In the genomic region with DNA sequence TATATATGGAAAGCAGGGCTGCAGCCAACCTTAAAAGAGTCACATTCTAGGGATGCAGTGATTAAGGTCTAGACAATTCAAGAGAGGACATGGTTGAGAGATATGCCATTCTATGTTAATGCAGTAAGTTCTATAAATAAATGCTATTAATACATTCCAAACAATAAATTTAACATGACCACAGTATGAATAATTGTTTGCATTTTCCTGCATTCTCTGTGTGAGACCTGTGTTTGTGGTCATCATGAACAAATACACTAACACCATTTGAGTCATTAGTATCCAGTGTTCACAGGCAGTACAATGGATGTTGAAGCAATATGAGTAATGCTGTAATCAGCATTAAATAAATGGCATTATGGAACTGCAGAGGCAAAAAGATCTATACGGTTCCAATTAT, we compare ENCODE assay signal across 1 cellular context.
A peak's percentile ranks its signal among the peaks of the same experiment; 100 is the strongest.
TF ChIP-seq lines count a peak whose summit lies in the region.

No MANE protein-coding gene starts in this region.

TF ChIP-seq in endothelial cell of umbilical vein, 7 proteins besides CTCF, POLR2A, EP300 and RAD21:
- TF ChIP-seq GATA2 (IDR thresholded peaks at IDR 0.05; ENCODE audit: insufficient read depth, insufficient read length, low read depth, low read length) (peak; percentile 13), POLR2AphosphoS5 (IDR thresholded peaks at IDR 0.05; ENCODE audit: insufficient read depth, low read depth, low read length) (no peak), MYC (IDR thresholded peaks at IDR 0.05; ENCODE audit: low read depth, low read length) (no peak), EZH2 (IDR thresholded peaks at IDR 0.05; ENCODE audit: borderline replicate concordance, low read depth, low read length, severe bottlenecking) (no peak), MAX (IDR thresholded peaks at IDR 0.05; ENCODE audit: insufficient read depth, insufficient read length) (no peak), JUN (IDR thresholded peaks at IDR 0.05; ENCODE audit: borderline replicate concordance, insufficient read depth, insufficient read length, low read depth) (no peak), FOS (IDR thresholded peaks at IDR 0.05; ENCODE audit: borderline replicate concordance, insufficient read depth, low read length) (peak; percentile 64)
